In the genomic region with DNA sequence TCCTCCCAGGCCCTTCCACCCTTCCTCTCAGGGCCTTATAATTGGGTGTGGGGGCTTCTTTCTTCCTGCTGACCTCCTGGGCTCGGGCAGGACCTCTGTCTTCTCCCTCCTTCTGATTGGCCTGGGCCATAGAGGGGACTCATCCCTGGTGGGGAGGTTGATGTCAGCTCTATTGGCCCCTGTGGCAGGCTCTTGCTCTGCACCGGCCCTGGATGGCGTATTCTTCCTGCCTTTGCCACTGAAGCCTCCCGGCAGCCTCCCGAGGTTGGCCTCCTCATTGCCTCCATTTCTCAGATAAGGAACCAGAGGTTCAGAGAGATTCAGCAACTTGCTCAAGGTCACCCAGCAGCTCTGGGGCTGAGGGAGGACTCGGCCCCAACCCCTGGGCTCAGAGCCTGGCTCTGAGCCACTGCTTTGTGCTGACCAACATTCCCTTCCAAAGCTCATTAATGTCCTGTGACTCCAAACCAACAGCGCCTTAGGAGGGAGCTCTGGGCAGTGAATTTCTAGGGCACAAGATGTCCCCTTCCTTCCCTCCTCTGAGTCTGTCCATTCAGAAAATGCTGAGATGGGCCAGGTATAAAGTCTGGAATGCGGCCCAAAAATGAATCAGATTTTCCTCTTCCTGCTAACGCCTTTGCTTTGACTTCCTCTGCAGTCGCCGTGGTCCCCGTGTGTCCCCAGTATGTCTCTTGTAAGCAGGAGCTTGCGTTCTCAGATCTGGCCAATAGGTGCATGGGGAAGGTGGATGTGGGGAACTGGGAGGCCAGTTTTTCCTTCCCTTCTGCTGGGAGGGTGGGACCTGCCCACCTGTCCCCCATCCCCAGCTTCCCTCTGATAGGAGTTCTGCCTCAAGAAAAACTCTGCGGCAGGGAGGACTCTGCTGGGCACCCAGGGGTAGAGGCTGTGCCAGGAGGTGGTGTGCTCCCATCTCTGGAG, we compare ENCODE assay signal across 1 cellular context.
TF ChIP-seq lines count a peak whose summit lies in the region.

No MANE protein-coding gene starts in this region.

TF ChIP-seq in endothelial cell of umbilical vein, 7 proteins besides CTCF, POLR2A, EP300 and RAD21 (continued from another document):
- TF ChIP-seq JUN (IDR thresholded peaks at IDR 0.05; ENCODE audit: borderline replicate concordance, insufficient read depth, insufficient read length, low read depth), result no peak
- TF ChIP-seq, protein P1, sequence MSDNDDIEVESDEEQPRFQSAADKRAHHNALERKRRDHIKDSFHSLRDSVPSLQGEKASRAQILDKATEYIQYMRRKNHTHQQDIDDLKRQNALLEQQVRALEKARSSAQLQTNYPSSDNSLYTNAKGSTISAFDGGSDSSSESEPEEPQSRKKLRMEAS (IDR thresholded peaks at IDR 0.05; ENCODE audit: insufficient read depth, insufficient read length), result no peak
TF ChIP-seq in endothelial cell of umbilical vein: peak in this region for 1.
